Comparison of ENCODE assay signal across 20 cellular contexts in genomic region chr3:128252083-128252482, GRCh38.
DNase-seq lines count a peak whose midpoint lies in the region; ATAC-seq, FAIRE-seq and TF ChIP-seq lines count a peak whose summit lies in the region.
"Had no signal": no experiment of that assay in that cellular context is flagged by ENCODE, and none has a peak within 500 bp of the region (broad histone marks: within the 10 kb centered on the region; RNA-seq: fewer than 3 reads in every experiment).

No MANE protein-coding gene starts in this region.

- TF ChIP-seq POLR2A in endothelial cell of umbilical vein (IDR thresholded peaks at IDR 0.05; ENCODE audit: low read depth, low read length) = no peak

- H3K4me3 ChIP-seq in GM23338 (no peak overlapping the region), endothelial cell of umbilical vein (replicated peaks in 1 of 3; ENCODE audit: insufficient read depth in 1 of 3, low read depth in 1 of 3, low read length in 3 of 3) (no peak overlapping the region), neural progenitor cell (no peak overlapping the region)
- H3K4me3 ChIP-seq: A549 had no signal

- dilution Hi-C loops in endothelial cell of umbilical vein (cut with MboI; ENCODE audit: extremely low pct_ligation_motif_present, low sequenced_read_pairs) = no loop called here

- H2AFZ ChIP-seq in GM23338 = no peak overlapping the region
- H2AFZ ChIP-seq in endothelial cell of umbilical vein (ENCODE audit: low read depth, low read length) = no peak overlapping the region
- no peak overlapping the region for H2AFZ ChIP-seq in neural progenitor cell (replicated peaks)

- no peak for DNase-seq in GM23338 (ENCODE audit: low spot score)
- DNase-seq in central memory CD8-positive, alpha-beta T cell (ENCODE audit: low spot score in 2 of 2) = no peak
- peak; percentile 19 for DNase-seq in endothelial cell of umbilical vein (ENCODE audit: low read depth, low spot score)
- DNase-seq in neural progenitor cell (ENCODE audit: low spot score) = peak; percentile 29
- no peak for DNase-seq in SKM-1 (lab: John Stamatoyannopoulos, UW; ENCODE audit: unreplicated experiment)
- DNase-seq in NCI-H510A treated with DMSO at 0.1 percent for 48 hours (lab: John Stamatoyannopoulos, UW) = no peak
- no peak for DNase-seq in MV-4-11 (lab: John Stamatoyannopoulos, UW)
- DNase-seq: BE2C; CD8-positive, alpha-beta T cell; COR-L47; DMS153; DMS79 treated with DMSO at 0.1 percent for 48 hours; EL; GDM1; HCEC 1CT had no signal

- H3K4me3 Mint-ChIP-seq in GM23338 (no peak overlapping the region), neural progenitor cell (no peak overlapping the region)
- H3K4me3 Mint-ChIP-seq in central memory CD8-positive, alpha-beta T cell = no peak overlapping the region
- H3K4me3 Mint-ChIP-seq: CD8-positive, alpha-beta T cell had no signal

- H3K9ac ChIP-seq in endothelial cell of umbilical vein (replicated peaks; ENCODE audit: extremely low read depth, insufficient read depth, low read length) (no peak overlapping the region), neural progenitor cell (no peak overlapping the region)

- H3K9me1 ChIP-seq in endothelial cell of umbilical vein (replicated peaks; ENCODE audit: control insufficient read depth, extremely low read depth, insufficient read depth, low read length) = no peaks in the 10 kb centered on the region

- H3K9me3 Mint-ChIP-seq in GM23338 = no peaks in the 10 kb centered on the region
- no peaks in the 10 kb centered on the region for H3K9me3 Mint-ChIP-seq in central memory CD8-positive, alpha-beta T cell
- H3K9me3 Mint-ChIP-seq in neural progenitor cell = peaks cover 2% of the 10 kb centered on the region
- H3K9me3 Mint-ChIP-seq: CD8-positive, alpha-beta T cell had no signal

- H3K27ac Mint-ChIP-seq in GM23338 (no peak overlapping the region; the same call in 1 of the 2 replicates), neural progenitor cell (no peak overlapping the region)
- peak overlapping the region; percentile 85 for H3K27ac Mint-ChIP-seq in central memory CD8-positive, alpha-beta T cell (ENCODE audit: low read depth)
- H3K27ac Mint-ChIP-seq: CD8-positive, alpha-beta T cell had no signal

- H3K4me2 ChIP-seq in GM23338 = no peak overlapping the region
- H3K4me2 ChIP-seq in endothelial cell of umbilical vein (ENCODE audit: insufficient read depth, low read length) = no peak overlapping the region
- no peak overlapping the region for H3K4me2 ChIP-seq in neural progenitor cell
- H3K4me2 ChIP-seq: A549 had no signal

- H3K27ac ChIP-seq in GM23338 (ENCODE audit: low read depth) (no peak overlapping the region), endothelial cell of umbilical vein (ENCODE audit: insufficient read depth, low read depth, low read length) (no peak overlapping the region), neural progenitor cell (no peak overlapping the region)
- H3K27ac ChIP-seq: A549, C4-2B had no signal

- no peaks in the 10 kb centered on the region for H3K36me3 Mint-ChIP-seq in GM23338 (ENCODE audit: low read depth)
- H3K36me3 Mint-ChIP-seq in central memory CD8-positive, alpha-beta T cell (ENCODE audit: insufficient read depth) = peaks cover 8% of the 10 kb centered on the region
- H3K36me3 Mint-ChIP-seq in neural progenitor cell = peaks cover 14% of the 10 kb centered on the region

- no peaks in the 10 kb centered on the region for H4K20me1 ChIP-seq in GM23338 (replicated peaks; ENCODE audit: insufficient read depth)
- no peaks in the 10 kb centered on the region for H4K20me1 ChIP-seq in endothelial cell of umbilical vein (replicated peaks; ENCODE audit: control insufficient read depth, extremely low read depth, insufficient read depth, low read length)
- H4K20me1 ChIP-seq in neural progenitor cell (ENCODE audit: low read depth) = no peaks in the 10 kb centered on the region

- FAIRE-seq in endothelial cell of umbilical vein (lab: Jason Lieb, UNC) = no peak
- FAIRE-seq: A549, D721Med, GM12892 had no signal

- H3K27me3 Mint-ChIP-seq in GM23338 (ENCODE audit: insufficient read depth, low read depth, poor library complexity) (peaks cover 9% of the 10 kb centered on the region), neural progenitor cell (ENCODE audit: insufficient read depth, low read depth) (no peaks in the 10 kb centered on the region)
- H3K27me3 Mint-ChIP-seq in central memory CD8-positive, alpha-beta T cell = no peaks in the 10 kb centered on the region

- H3K4me1 Mint-ChIP-seq in GM23338 (peaks cover 5% of the 10 kb centered on the region), neural progenitor cell (peaks cover 20% of the 10 kb centered on the region)
- peaks cover 55% of the 10 kb centered on the region for H3K4me1 Mint-ChIP-seq in central memory CD8-positive, alpha-beta T cell

- H3K27me3 ChIP-seq in GM23338 (ENCODE audit: insufficient read depth) (no peaks in the 10 kb centered on the region), endothelial cell of umbilical vein (ENCODE audit: control insufficient read depth in 2 of 2, insufficient read depth in 2 of 2, low read length in 2 of 2) (no peaks in the 10 kb centered on the region), neural progenitor cell (no peaks in the 10 kb centered on the region)
- H3K27me3 ChIP-seq: BE2C had no signal

- POLR2A ChIA-PET in endothelial cell of umbilical vein (lab: Charles Lee) = no interaction called here

- H3F3A ChIP-seq in GM23338 (replicated peaks; ENCODE audit: low read depth) (no peaks in the 10 kb centered on the region), neural progenitor cell (ENCODE audit: low read depth) (no peaks in the 10 kb centered on the region)

- H3K4me1 ChIP-seq in GM23338 (ENCODE audit: insufficient read depth) (no peaks in the 10 kb centered on the region), endothelial cell of umbilical vein (ENCODE audit: control insufficient read depth, extremely low read depth, insufficient read depth, low read length) (no peaks in the 10 kb centered on the region), neural progenitor cell (peaks cover 8% of the 10 kb centered on the region)

- CTCF ChIA-PET in endothelial cell of umbilical vein (lab: Charles Lee) = interaction anchor here (1.4 to 1.8 kb wide), 2 partner anchors 10 to 27 kb away, joined by 4 to 5 read pairs; no protein-coding TSS in a partner anchor

- BruUV-seq in endothelial cell of umbilical vein (replicated peaks; lab: Mats Ljungman, UMichigan) = no TSS peak

- H3K79me2 ChIP-seq in GM23338 (replicated peaks; ENCODE audit: insufficient read depth) (0 out of 2 replicates have a peak, but pooled peaks cover 3% of the 10 kb centered on the region), endothelial cell of umbilical vein (ENCODE audit: control insufficient read depth, insufficient read depth, low read length) (no peaks in the 10 kb centered on the region), neural progenitor cell (ENCODE audit: low read depth) (no peaks in the 10 kb centered on the region)

- intact Hi-C loops in endothelial cell of umbilical vein (cut with micrococcal nuclease) = no loop called here

- ATAC-seq in GM23338 = peak; percentile 61
- ATAC-seq in central memory CD8-positive, alpha-beta T cell (replicated peaks; ENCODE audit: extremely low read depth, poor library complexity, severe bottlenecking) = no peak
- no peak for ATAC-seq in HG02973 (IDR thresholded peaks at IDR 0.05; ENCODE audit: unreplicated experiment)
- ATAC-seq: A549; CD8-positive, alpha-beta T cell had no signal

- H3K9me2 ChIP-seq in GM23338 (ENCODE audit: insufficient read depth) = no peaks in the 10 kb centered on the region

- H3K36me3 ChIP-seq in GM23338 (ENCODE audit: insufficient read depth) = no peaks in the 10 kb centered on the region
- no peaks in the 10 kb centered on the region for H3K36me3 ChIP-seq in endothelial cell of umbilical vein (ENCODE audit: control insufficient read depth in 2 of 2, extremely low read depth in 1 of 2, insufficient read depth in 2 of 2, low read length in 2 of 2)
- no peaks in the 10 kb centered on the region for H3K36me3 ChIP-seq in neural progenitor cell

- no peaks in the 10 kb centered on the region for H3K9me3 ChIP-seq in endothelial cell of umbilical vein (replicated peaks; ENCODE audit: control insufficient read depth, insufficient read depth, low read length)
- H3K9me3 ChIP-seq in neural progenitor cell (ENCODE audit: low read depth) = no peaks in the 10 kb centered on the region
- H3K9me3 ChIP-seq: A549, BE2C had no signal

- TF ChIP-seq CTCF in GM23338 (conservative IDR thresholded peaks at IDR 0.05; ENCODE audit: low read depth in 2 of 2) (no peak), endothelial cell of umbilical vein (IDR thresholded peaks at IDR 0.05; ENCODE audit: extremely low read depth in 1 of 2, insufficient read depth in 1 of 2, low read depth in 1 of 2, low read length in 2 of 2) (no peak), neural progenitor cell (IDR thresholded peaks at IDR 0.05) (no peak)

TF ChIP-seq in GM23338, 12 proteins besides CTCF, POLR2A, EP300 and RAD21 (continues in another document):
- TF ChIP-seq ZNF331 (CRISPR knock-in tag; IDR thresholded peaks at IDR 0.05; ENCODE audit: low read depth) (no peak), POLR2AphosphoS5 (IDR thresholded peaks at IDR 0.05; ENCODE audit: low read depth) (no peak), STAT1 (IDR thresholded peaks at IDR 0.05; ENCODE audit: unreplicated experiment) (no peak), EZH2phosphoT487 (IDR thresholded peaks at IDR 0.05; ENCODE audit: unreplicated experiment) (no peak), EZH2 (IDR thresholded peaks at IDR 0.05; ENCODE audit: low read depth, unreplicated experiment) (no peak), NANOG (IDR thresholded peaks at IDR 0.05; ENCODE audit: borderline replicate concordance) (no peak), CREB1 (CRISPR knock-in tag; IDR thresholded peaks at IDR 0.05; ENCODE audit: low read depth) (no peak), JUNB (IDR thresholded peaks at IDR 0.05; ENCODE audit: unreplicated experiment) (no peak)

TF ChIP-seq in endothelial cell of umbilical vein, 7 proteins besides CTCF, POLR2A, EP300 and RAD21:
- TF ChIP-seq EZH2 (IDR thresholded peaks at IDR 0.05; ENCODE audit: borderline replicate concordance, low read depth, low read length, severe bottlenecking) = no peak
- no peak for TF ChIP-seq MAX (IDR thresholded peaks at IDR 0.05; ENCODE audit: insufficient read depth, insufficient read length)
- TF ChIP-seq POLR2AphosphoS5 (IDR thresholded peaks at IDR 0.05; ENCODE audit: insufficient read depth, low read depth, low read length) = no peak
- TF ChIP-seq FOS (IDR thresholded peaks at IDR 0.05; ENCODE audit: borderline replicate concordance, insufficient read depth, low read length) = no peak
- no peak for TF ChIP-seq GATA2 (IDR thresholded peaks at IDR 0.05; ENCODE audit: insufficient read depth, insufficient read length, low read depth, low read length)
- no peak for TF ChIP-seq JUN (IDR thresholded peaks at IDR 0.05; ENCODE audit: borderline replicate concordance, insufficient read depth, insufficient read length, low read depth)
- no peak for TF ChIP-seq MYC (IDR thresholded peaks at IDR 0.05; ENCODE audit: low read depth, low read length)

Comparison
In these comparisons a context has a peak if more than half of its experiments do, and no peak if none do; other contexts are left out.
1. DNase-seq: peak in endothelial cell of umbilical vein (single experiment) and neural progenitor cell (single experiment); none in GM23338 (single experiment), central memory CD8-positive, alpha-beta T cell (0 of 2), SKM-1 (single experiment), NCI-H510A treated with DMSO at 0.1 percent for 48 hours (single experiment) and MV-4-11 (single experiment).